Comparison of ENCODE assay signal across 11 cellular contexts in genomic region chr9:35776018-35776417, GRCh38.
DNase-seq lines count a peak whose midpoint lies in the region; ATAC-seq and TF ChIP-seq lines count a peak whose summit lies in the region.
"Had no signal": no experiment of that assay in that cellular context is flagged by ENCODE, and none has a peak within 500 bp of the region (broad histone marks: within the 10 kb centered on the region; RNA-seq: fewer than 3 reads in every experiment).

No MANE protein-coding gene starts in this region.

- peaks cover 6% of the 10 kb centered on the region; the same call in 1 of the 2 replicates for H3K36me3 ChIP-seq in WERI-Rb-1

- no peak for DNase-seq in stimulated activated naive CD8-positive, alpha-beta T cell treated with anti-CD3 and anti-CD28 coated beads, Interleukin-15, Interleukin-2, amounts not matched to agents 100 U/mL and 50 U/mL, for 24 hours
- DNase-seq in stimulated activated naive CD8-positive, alpha-beta T cell treated with anti-CD3 and anti-CD28 coated beads, Interleukin-15, amount 100 ng/mL, for 72 hours = no peak
- peak; percentile 53 for DNase-seq in NCI-H2081 treated with DMSO at 0.1 percent for 48 hours (lab: John Stamatoyannopoulos, UW)
- DNase-seq in WERI-Rb-1 = no peak
- DNase-seq in activated T-cell treated with anti-CD3 and anti-CD28 coated beads, Interleukin-2, amount 50 U/mL, for 1 hour = no peak
- DNase-seq: activated CD4-positive, alpha-beta T cell treated with anti-CD3 and anti-CD28 coated beads, Interleukin-2, amount 50 U/mL, for 1 hour; activated naive CD8-positive, alpha-beta T cell treated with anti-CD3 and anti-CD28 coated beads, Interleukin-2, amount 10 ng/mL, durations not matched to agents 7 days and 5 days; T-cell had no signal

- no peaks in the 10 kb centered on the region for H3K27me3 Mint-ChIP-seq in stimulated activated naive CD8-positive, alpha-beta T cell treated with anti-CD3 and anti-CD28 coated beads, Interleukin-15, amount 100 ng/mL, for 72 hours
- H3K27me3 Mint-ChIP-seq: activated naive CD8-positive, alpha-beta T cell treated with anti-CD3 and anti-CD28 coated beads, Interleukin-2, amount 10 ng/mL, durations not matched to agents 7 days and 5 days; T-cell had no signal

- H3K27me3 ChIP-seq in WERI-Rb-1 (ENCODE audit: insufficient read depth, low read depth, severe bottlenecking) = no peaks in the 10 kb centered on the region

- H3K27ac Mint-ChIP-seq in stimulated activated naive CD8-positive, alpha-beta T cell treated with anti-CD3 and anti-CD28 coated beads, Interleukin-15, amount 100 ng/mL, for 72 hours = no peak overlapping the region
- H3K27ac Mint-ChIP-seq: activated naive CD8-positive, alpha-beta T cell treated with anti-CD3 and anti-CD28 coated beads, Interleukin-2, amount 10 ng/mL, durations not matched to agents 7 days and 5 days; T-cell had no signal

- H3K4me3 Mint-ChIP-seq in stimulated activated naive CD8-positive, alpha-beta T cell treated with anti-CD3 and anti-CD28 coated beads, Interleukin-15, amount 100 ng/mL, for 72 hours = no peak overlapping the region
- H3K4me3 Mint-ChIP-seq: activated naive CD8-positive, alpha-beta T cell treated with anti-CD3 and anti-CD28 coated beads, Interleukin-2, amount 10 ng/mL, durations not matched to agents 7 days and 5 days; T-cell had no signal

- H3K27ac ChIP-seq in WERI-Rb-1 = peak overlapping the region; percentile 65

- ATAC-seq in stimulated activated naive CD8-positive, alpha-beta T cell treated with anti-CD3 and anti-CD28 coated beads, Interleukin-15, Interleukin-2, amounts not matched to agents 100 U/mL and 50 U/mL, for 24 hours = peak; percentile 69
- ATAC-seq in stimulated activated naive CD8-positive, alpha-beta T cell treated with anti-CD3 and anti-CD28 coated beads, Interleukin-15, amount 100 ng/mL, for 72 hours = no peak
- ATAC-seq in GM19324 (IDR thresholded peaks at IDR 0.05; ENCODE audit: low FRiP score, unreplicated experiment) (no peak), HG03571 (IDR thresholded peaks at IDR 0.05; ENCODE audit: unreplicated experiment) (no peak), HG02588 (IDR thresholded peaks at IDR 0.05; ENCODE audit: unreplicated experiment) (no peak)
- ATAC-seq: T-cell had no signal

- H3K4me3 ChIP-seq in WERI-Rb-1 (ENCODE audit: low read depth, low read length) = no peak overlapping the region

- H3K9me3 ChIP-seq in WERI-Rb-1 (ENCODE audit: severe bottlenecking) = no peaks in the 10 kb centered on the region

- H3K4me1 Mint-ChIP-seq in stimulated activated naive CD8-positive, alpha-beta T cell treated with anti-CD3 and anti-CD28 coated beads, Interleukin-15, amount 100 ng/mL, for 72 hours = no peaks in the 10 kb centered on the region
- H3K4me1 Mint-ChIP-seq: activated naive CD8-positive, alpha-beta T cell treated with anti-CD3 and anti-CD28 coated beads, Interleukin-2, amount 10 ng/mL, durations not matched to agents 7 days and 5 days had no signal

- no peaks in the 10 kb centered on the region for H3K9me3 Mint-ChIP-seq in stimulated activated naive CD8-positive, alpha-beta T cell treated with anti-CD3 and anti-CD28 coated beads, Interleukin-15, amount 100 ng/mL, for 72 hours
- H3K9me3 Mint-ChIP-seq: activated naive CD8-positive, alpha-beta T cell treated with anti-CD3 and anti-CD28 coated beads, Interleukin-2, amount 10 ng/mL, durations not matched to agents 7 days and 5 days; T-cell had no signal

- TF ChIP-seq CTCF in WERI-Rb-1 (IDR thresholded peaks at IDR 0.05; ENCODE audit: low read depth, low read length) = no peak
